ENCODE assay signal across 11 cellular contexts in the genomic region with DNA sequence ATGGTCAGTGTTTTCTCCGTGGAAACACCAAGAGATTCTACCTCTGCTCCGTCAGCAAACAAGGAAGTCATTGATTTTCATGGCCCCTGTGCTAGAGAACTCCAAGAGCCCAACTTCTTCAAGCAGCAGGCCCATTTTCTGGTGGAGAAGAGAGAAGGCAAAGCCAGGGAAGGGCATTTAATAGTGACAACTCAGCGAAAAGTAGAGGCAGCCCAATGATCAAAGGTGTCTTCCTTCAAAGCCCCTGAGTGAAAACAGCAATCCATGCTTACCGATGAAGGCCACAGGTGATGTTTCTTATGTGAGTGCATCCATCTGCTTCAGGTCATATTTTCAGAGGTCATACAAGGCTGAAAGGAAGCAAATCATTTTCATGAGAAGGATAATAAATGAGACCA.
A peak's percentile ranks its signal among the peaks of the same experiment; 100 is the strongest.
DNase-seq lines count a peak whose midpoint lies in the region; ATAC-seq and TF ChIP-seq lines count a peak whose summit lies in the region.
"Had no signal": no experiment of that assay in that cellular context is flagged by ENCODE, and none has a peak within 500 bp of the region (broad histone marks: within the 10 kb centered on the region; RNA-seq: fewer than 3 reads in every experiment).

No MANE protein-coding gene starts in this region.

- no peak for DNase-seq in CD4-positive, CD25-positive, alpha-beta regulatory T cell
- DNase-seq in MCF 10A (ENCODE audit: unreplicated experiment) (no peak), trophoblast cell (no peak), OCI-M1 (lab: John Stamatoyannopoulos, UW) (no peak), KBM-7 (no peak), LoVo (ENCODE audit: low spot score) (no peak)
- no peak for DNase-seq in stimulated activated CD4-positive, alpha-beta T cell treated with anti-CD3 and anti-CD28 coated beads, Interleukin-12 subunit alpha, Interleukin-12 subunit beta, amount 100 ng/mL, for 4 hours
- DNase-seq: NCI-H1417 had no signal

- H3K27ac Mint-ChIP-seq in CD4-positive, CD25-positive, alpha-beta regulatory T cell = peak overlapping the region; percentile 81 to 98 (median 97)
- H3K27ac Mint-ChIP-seq in MCF 10A (ENCODE audit: low read depth, unreplicated experiment) = peak overlapping the region; percentile 89
- H3K27ac Mint-ChIP-seq: GM23338 had no signal

- H4K20me1 ChIP-seq in KMS-11 (ENCODE audit: insufficient read depth) = no peaks in the 10 kb centered on the region

- no peaks in the 10 kb centered on the region for H3K79me2 ChIP-seq in KMS-11 (ENCODE audit: insufficient read depth, low read depth)
- H3K79me2 ChIP-seq in trophoblast cell (ENCODE audit: control insufficient read depth, insufficient read depth, low read length, poor library complexity) = peaks cover 14% of the 10 kb centered on the region

- H2BK120ac ChIP-seq in trophoblast cell (ENCODE audit: insufficient read depth, low read length, poor library complexity) = peak overlapping the region; percentile 100

- H2BK5ac ChIP-seq in trophoblast cell (ENCODE audit: low read depth, low read length, poor library complexity) = peak overlapping the region; percentile 98

- peak overlapping the region; percentile 80 for H2BK12ac ChIP-seq in trophoblast cell (ENCODE audit: low read length)

- no peaks in the 10 kb centered on the region for H3K9me3 ChIP-seq in CD4-positive, CD25-positive, alpha-beta regulatory T cell (ENCODE audit: control insufficient read depth in 2 of 2, low read length in 2 of 2)
- H3K9me3 ChIP-seq in trophoblast cell (ENCODE audit: insufficient read depth, low read depth, low read length) = peaks cover 2% of the 10 kb centered on the region
- H3K9me3 ChIP-seq: Caco-2 had no signal

- ATAC-seq in CD4-positive, CD25-positive, alpha-beta regulatory T cell (ENCODE audit: low read depth in 2 of 2) = no peak

- in situ Hi-C loops in KBM-7 (cut with MboI; ENCODE audit: low pct_unique_long_range_greater_than_20kb, low sequenced_read_pairs) = no loop called here

- peak overlapping the region; percentile 71 for H3K14ac ChIP-seq in trophoblast cell (ENCODE audit: low read length)

- BruUV-seq in MCF 10A (replicated peaks; lab: Mats Ljungman, UMichigan) = no TSS peak

- POLR2A ChIA-PET in MCF 10A (lab: Yijun Ruan, JAX) = interaction anchor here (0.6 to 7.2 kb wide), 28 partner anchors 11 to 176 kb away, joined by 3 to 95 read pairs (median 6); a partner anchor contains a TSS

- peak overlapping the region; percentile 16 for H2AK5ac ChIP-seq in trophoblast cell (ENCODE audit: low read length)

- CTCF ChIA-PET in MCF 10A (lab: Yijun Ruan, JAX) = interaction anchor here (0.5 to 2.1 kb wide), 12 partner anchors 15 to 186 kb away, joined by 3 to 18 read pairs (median 4); a partner anchor contains a TSS

- H3K79me1 ChIP-seq in trophoblast cell (ENCODE audit: low read length) = peaks cover 62% of the 10 kb centered on the region

- WGBS in trophoblast cell (ENCODE audit: extremely low coverage, insufficient coverage, insufficient read length) = no CpG with 5 or more reads among the region's 4 CpGs

- H3K27me3 Mint-ChIP-seq in CD4-positive, CD25-positive, alpha-beta regulatory T cell = no peaks in the 10 kb centered on the region
- no peaks in the 10 kb centered on the region for H3K27me3 Mint-ChIP-seq in MCF 10A (ENCODE audit: insufficient read depth, unreplicated experiment)

- H3K9ac ChIP-seq in KMS-11 (no peak overlapping the region), trophoblast cell (ENCODE audit: low read length) (no peak overlapping the region)

- no peaks in the 10 kb centered on the region for H3K36me3 ChIP-seq in CD4-positive, CD25-positive, alpha-beta regulatory T cell (ENCODE audit: control insufficient read depth, insufficient read depth, low read length)
- H3K36me3 ChIP-seq in KMS-11 (ENCODE audit: insufficient read depth) (no peaks in the 10 kb centered on the region), trophoblast cell (ENCODE audit: control insufficient read depth in 1 of 2, insufficient read depth in 2 of 2, low read length in 2 of 2) (no peaks in the 10 kb centered on the region)

- H3K36me3 Mint-ChIP-seq in CD4-positive, CD25-positive, alpha-beta regulatory T cell = peaks cover 25% of the 10 kb centered on the region
- peaks cover 12% of the 10 kb centered on the region for H3K36me3 Mint-ChIP-seq in MCF 10A (ENCODE audit: insufficient read depth, unreplicated experiment)

- H3K4me1 ChIP-seq in CD4-positive, CD25-positive, alpha-beta regulatory T cell (ENCODE audit: control insufficient read depth, insufficient read depth, low read length, poor library complexity, severe bottlenecking) = peaks cover 54% of the 10 kb centered on the region
- peaks cover 36% of the 10 kb centered on the region for H3K4me1 ChIP-seq in KMS-11 (ENCODE audit: low read depth, poor library complexity, severe bottlenecking)
- peaks cover 38 to 60% of the 10 kb centered on the region in 2 experiments for H3K4me1 ChIP-seq in trophoblast cell (ENCODE audit: control insufficient read depth in 1 of 2, insufficient read depth in 2 of 2, low read length in 2 of 2)

- H4K8ac ChIP-seq in trophoblast cell (ENCODE audit: low read depth, low read length) = peak overlapping the region; percentile 62

- H3K27ac ChIP-seq in CD4-positive, CD25-positive, alpha-beta regulatory T cell (ENCODE audit: insufficient read depth, low read length, poor library complexity, severe bottlenecking) = no peak overlapping the region
- H3K27ac ChIP-seq in KMS-11 (peak overlapping the region; percentile 18; the same call in 1 of the 2 replicates), trophoblast cell (ENCODE audit: low read depth, low read length) (peak overlapping the region; percentile 87)

- H3K23ac ChIP-seq in trophoblast cell (ENCODE audit: low read length) = no peak overlapping the region

- H4K12ac ChIP-seq in trophoblast cell (ENCODE audit: low read depth, low read length) = no peak overlapping the region

- peak overlapping the region; percentile 31 for H3K4me3 ChIP-seq in CD4-positive, CD25-positive, alpha-beta regulatory T cell (ENCODE audit: low read depth, low read length)
- H3K4me3 ChIP-seq in KMS-11 (IDR thresholded peaks at IDR 0.05; ENCODE audit: insufficient read depth, low read depth, low read length) = no peak overlapping the region
- H3K4me3 ChIP-seq in trophoblast cell (ENCODE audit: low read depth, low read length) = no peak overlapping the region
- H3K4me3 ChIP-seq: GM23338 had no signal

- H3K4me1 Mint-ChIP-seq in CD4-positive, CD25-positive, alpha-beta regulatory T cell = peaks cover 17 to 68% (median 37%) of the 10 kb centered on the region in 4 donors
- H3K4me1 Mint-ChIP-seq in MCF 10A (ENCODE audit: insufficient read depth, unreplicated experiment) = peaks cover 38% of the 10 kb centered on the region
- H3K4me1 Mint-ChIP-seq: GM23338 had no signal

- no peaks in the 10 kb centered on the region for H3K27me3 ChIP-seq in CD4-positive, CD25-positive, alpha-beta regulatory T cell (ENCODE audit: control insufficient read depth, insufficient read depth, low read length)
- H3K27me3 ChIP-seq in KMS-11 (ENCODE audit: insufficient read depth, low read depth) = no peaks in the 10 kb centered on the region
- H3K27me3 ChIP-seq in trophoblast cell (ENCODE audit: insufficient read depth, low read length) = no peaks in the 10 kb centered on the region

- no peak overlapping the region for H3K4me2 ChIP-seq in KMS-11
- no peak overlapping the region for H3K4me2 ChIP-seq in trophoblast cell (ENCODE audit: low read length)
- H3K4me2 ChIP-seq: GM23338 had no signal

- TF ChIP-seq CTCF in KMS-11 (conservative IDR thresholded peaks at IDR 0.05; ENCODE audit: low read depth, low read length) (no peak), MCF 10A (IDR thresholded peaks at IDR 0.05; ENCODE audit: unreplicated experiment) (no peak)

- H3K4me3 Mint-ChIP-seq in CD4-positive, CD25-positive, alpha-beta regulatory T cell = peak overlapping the region; percentile 62 to 86 (median 74)
- H3K4me3 Mint-ChIP-seq in MCF 10A (ENCODE audit: unreplicated experiment) = peak overlapping the region; percentile 40
- H3K4me3 Mint-ChIP-seq: GM23338 had no signal

- H4K91ac ChIP-seq in trophoblast cell (ENCODE audit: low read depth, low read length) = peak overlapping the region; percentile 95

- peak overlapping the region; percentile 28 for H3K4ac ChIP-seq in trophoblast cell (ENCODE audit: low read depth, low read length)

- H3K9me3 Mint-ChIP-seq in CD4-positive, CD25-positive, alpha-beta regulatory T cell = no peaks in the 10 kb centered on the region
- no peaks in the 10 kb centered on the region for H3K9me3 Mint-ChIP-seq in MCF 10A (ENCODE audit: unreplicated experiment)
- H3K9me3 Mint-ChIP-seq: GM23338 had no signal

- H2AFZ ChIP-seq in KMS-11 (ENCODE audit: low read depth) = no peak overlapping the region
- H2AFZ ChIP-seq in trophoblast cell (ENCODE audit: insufficient read depth, low read length, poor library complexity) = no peak overlapping the region
- H2AFZ ChIP-seq: GM23338 had no signal

- H3K18ac ChIP-seq in trophoblast cell (ENCODE audit: low read length) = peak overlapping the region; percentile 28

- intact Hi-C loops in MCF 10A (cut with micrococcal nuclease) = loop anchor here (2.0 kb wide), 2 partner anchors 22 to 66 kb away; no protein-coding TSS in a partner anchor
